12 cellular contexts compared by ENCODE assay signal in genomic region chr14:89848165-89848564, GRCh38.
DNase-seq lines count a peak whose midpoint lies in the region; ATAC-seq, FAIRE-seq and TF ChIP-seq lines count a peak whose summit lies in the region.
"Had no signal": no experiment of that assay in that cellular context is flagged by ENCODE, and none has a peak within 500 bp of the region (broad histone marks: within the 10 kb centered on the region; RNA-seq: fewer than 3 reads in every experiment).

No MANE protein-coding gene starts in this region.

- H3K9me3 ChIP-seq in A549 (no peaks in the 10 kb centered on the region), SJCRH30 (replicated peaks) (no peaks in the 10 kb centered on the region)
- H3K9me3 ChIP-seq: sigmoid colon had no signal

- TF ChIP-seq CTCF in A549 (IDR thresholded peaks at IDR 0.05) = peak; percentile 19; the same call in 2 of the 3 replicates
- TF ChIP-seq CTCF in astrocyte of the cerebellum (IDR thresholded peaks at IDR 0.05; ENCODE audit: low read depth, low read length, missing control alignments) = peak; percentile 51
- no peak for TF ChIP-seq CTCF in lower leg skin (IDR thresholded peaks at IDR 0.05)

- CTCF ChIA-PET in A549 (lab: Yijun Ruan, JAX) = interaction anchor here (0.6 to 1.9 kb wide), 2 partner anchors 299 to 1181 kb away, joined by 3 to 4 read pairs; no protein-coding TSS in a partner anchor
- CTCF ChIA-PET in activated CD8-positive, alpha-beta memory T cell treated with anti-CD3 and anti-CD28 coated beads, Interleukin-2, amount 10 ng/mL, durations not matched to agents 7 days and 5 days (lab: Charles Lee) = interaction anchor here (0.7 to 2.0 kb wide), 2 partner anchors 9 to 283 kb away, joined by 3 to 5 read pairs; no protein-coding TSS in a partner anchor

- no peaks in the 10 kb centered on the region for H3K36me3 Mint-ChIP-seq in activated CD8-positive, alpha-beta memory T cell treated with anti-CD3 and anti-CD28 coated beads, Interleukin-2, amount 10 ng/mL, durations not matched to agents 7 days and 5 days
- H3K36me3 Mint-ChIP-seq: CD4-positive, alpha-beta memory T cell had no signal

- no peak for ATAC-seq in A549
- ATAC-seq in activated CD8-positive, alpha-beta memory T cell treated with anti-CD3 and anti-CD28 coated beads, Interleukin-2, amount 10 ng/mL, durations not matched to agents 7 days and 5 days = no peak

- in situ Hi-C loops in astrocyte of the cerebellum (cut with HindIII; ENCODE audit: low sequenced_read_pairs) = no loop called here

- TF ChIP-seq POLR2A in A549 (IDR thresholded peaks at IDR 0.05; ENCODE audit: low read length) = no peak
- TF ChIP-seq POLR2A in lower leg skin (IDR thresholded peaks at IDR 0.05) = no peak

- H3K27me3 ChIP-seq in SJCRH30 = no peaks in the 10 kb centered on the region
- H3K27me3 ChIP-seq: sigmoid colon had no signal

- no peak overlapping the region for H3K4me3 ChIP-seq in A549
- no peak overlapping the region for H3K4me3 ChIP-seq in astrocyte of the cerebellum (ENCODE audit: low read depth, low read length)
- no peak overlapping the region for H3K4me3 ChIP-seq in SJCRH30
- no peak overlapping the region for H3K4me3 ChIP-seq in lower leg skin (ENCODE audit: low read depth, poor library complexity, severe bottlenecking)
- H3K4me3 ChIP-seq: sigmoid colon had no signal

- 39% methylated on average over 2 of the region's 2 CpGs for WGBS in A549 (ENCODE audit: missing lambda C conversion rate)
- WGBS in lower leg skin, 2 donors = 76 to 81% methylated on average over 2 of the region's 2 CpGs

- no peak overlapping the region for H3K27ac ChIP-seq in A549
- H3K27ac ChIP-seq in SJCRH30 = no peak overlapping the region
- H3K27ac ChIP-seq: sigmoid colon had no signal

- no peak overlapping the region for H3K4me2 ChIP-seq in A549

- TF ChIP-seq RAD21 in A549 (conservative IDR thresholded peaks at IDR 0.05 in 1 of 2, IDR thresholded peaks at IDR 0.05 in 1 of 2) = peak; percentile 26 to 28; a peak in 1 of 5 replicates

- no peak for TF ChIP-seq EP300 in A549 (IDR thresholded peaks at IDR 0.05)

- POLR2A ChIA-PET in A549 (lab: Yijun Ruan, JAX) = no interaction called here

- no peak overlapping the region for H3K4me3 Mint-ChIP-seq in activated CD8-positive, alpha-beta memory T cell treated with anti-CD3 and anti-CD28 coated beads, Interleukin-2, amount 10 ng/mL, durations not matched to agents 7 days and 5 days
- H3K4me3 Mint-ChIP-seq: CD4-positive, alpha-beta memory T cell had no signal

- H3K4me1 Mint-ChIP-seq in activated CD8-positive, alpha-beta memory T cell treated with anti-CD3 and anti-CD28 coated beads, Interleukin-2, amount 10 ng/mL, durations not matched to agents 7 days and 5 days = no peaks in the 10 kb centered on the region
- H3K4me1 Mint-ChIP-seq: CD4-positive, alpha-beta memory T cell had no signal

- no peak overlapping the region for H3K27ac Mint-ChIP-seq in activated CD8-positive, alpha-beta memory T cell treated with anti-CD3 and anti-CD28 coated beads, Interleukin-2, amount 10 ng/mL, durations not matched to agents 7 days and 5 days
- H3K27ac Mint-ChIP-seq: CD4-positive, alpha-beta memory T cell had no signal

- FAIRE-seq in A549 (lab: Jason Lieb, UNC) = no peak
- FAIRE-seq: colon had no signal

- H3K9me3 Mint-ChIP-seq in activated CD8-positive, alpha-beta memory T cell treated with anti-CD3 and anti-CD28 coated beads, Interleukin-2, amount 10 ng/mL, durations not matched to agents 7 days and 5 days (ENCODE audit: low read depth) = no peaks in the 10 kb centered on the region

- H3K4me1 ChIP-seq in A549 (peaks cover 16% of the 10 kb centered on the region), SJCRH30 (peaks cover 9% of the 10 kb centered on the region)

- H3K36me3 ChIP-seq in SJCRH30 = no peaks in the 10 kb centered on the region
- H3K36me3 ChIP-seq: sigmoid colon had no signal

- intact Hi-C loops in lower leg skin (cut with DNase I; ENCODE audit: low total_unique reads) = no loop called here

- no peaks in the 10 kb centered on the region for H3K27me3 Mint-ChIP-seq in activated CD8-positive, alpha-beta memory T cell treated with anti-CD3 and anti-CD28 coated beads, Interleukin-2, amount 10 ng/mL, durations not matched to agents 7 days and 5 days

- no peak for DNase-seq in A549 (ENCODE audit: low read depth in 1 of 2, low spot score in 1 of 2)
- DNase-seq in GM03348 (ENCODE audit: low spot score) = peak; percentile 32
- no peak for DNase-seq in astrocyte of the cerebellum (ENCODE audit: low read depth)
- DNase-seq in hepatic stellate cell (ENCODE audit: low spot score) = peak; percentile 15
- DNase-seq in SJCRH30 = no peak
- no peak for DNase-seq in lower leg skin (ENCODE audit: low spot score in 2 of 2)
- DNase-seq in activated CD8-positive, alpha-beta memory T cell treated with anti-CD3 and anti-CD28 coated beads, Interleukin-2, amount 10 ng/mL, durations not matched to agents 7 days and 5 days = no peak
- DNase-seq in NCI-H146 (lab: John Stamatoyannopoulos, UW) = no peak
- DNase-seq: CD4-positive, alpha-beta memory T cell; NCI-H510A treated with DMSO at 0.1 percent for 48 hours; sigmoid colon had no signal

TF ChIP-seq in A549, 52 proteins besides CTCF, POLR2A, EP300 and RAD21:
- TF ChIP-seq NFE2L2 (conservative IDR thresholded peaks at IDR 0.05; ENCODE audit: low read length) (no peak), KDM5A (IDR thresholded peaks at IDR 0.05) (no peak), EHF (CRISPR knock-in tag; IDR thresholded peaks at IDR 0.05) (no peak), BHLHE40 (IDR thresholded peaks at IDR 0.05; ENCODE audit: low read depth, low read length) (no peak), ATOH8 (CRISPR knock-in tag; IDR thresholded peaks at IDR 0.05; ENCODE audit: low read depth) (no peak), CBX2 (IDR thresholded peaks at IDR 0.05; ENCODE audit: borderline replicate concordance, low read depth) (no peak), NPAS2 (CRISPR knock-in tag; IDR thresholded peaks at IDR 0.05; ENCODE audit: borderline replicate concordance) (no peak), HOXB13 (CRISPR knock-in tag; IDR thresholded peaks at IDR 0.05; ENCODE audit: low read depth) (no peak), HEYL (CRISPR knock-in tag; IDR thresholded peaks at IDR 0.05) (no peak), JUNB (IDR thresholded peaks at IDR 0.05) (no peak), HOXA7 (CRISPR knock-in tag; IDR thresholded peaks at IDR 0.05) (no peak), HES2 (IDR thresholded peaks at IDR 0.05) (no peak), EHMT2 (IDR thresholded peaks at IDR 0.05; ENCODE audit: low read depth) (no peak), SMC3 (IDR thresholded peaks at IDR 0.05) (no peak), MYC (IDR thresholded peaks at IDR 0.05; ENCODE audit: borderline replicate concordance, low read length) (no peak), TFCP2L1 (CRISPR knock-in tag; IDR thresholded peaks at IDR 0.05) (no peak), ESRRA (IDR thresholded peaks at IDR 0.05; ENCODE audit: borderline replicate concordance, low read length) (no peak)
- TF ChIP-seq, protein P1, sequence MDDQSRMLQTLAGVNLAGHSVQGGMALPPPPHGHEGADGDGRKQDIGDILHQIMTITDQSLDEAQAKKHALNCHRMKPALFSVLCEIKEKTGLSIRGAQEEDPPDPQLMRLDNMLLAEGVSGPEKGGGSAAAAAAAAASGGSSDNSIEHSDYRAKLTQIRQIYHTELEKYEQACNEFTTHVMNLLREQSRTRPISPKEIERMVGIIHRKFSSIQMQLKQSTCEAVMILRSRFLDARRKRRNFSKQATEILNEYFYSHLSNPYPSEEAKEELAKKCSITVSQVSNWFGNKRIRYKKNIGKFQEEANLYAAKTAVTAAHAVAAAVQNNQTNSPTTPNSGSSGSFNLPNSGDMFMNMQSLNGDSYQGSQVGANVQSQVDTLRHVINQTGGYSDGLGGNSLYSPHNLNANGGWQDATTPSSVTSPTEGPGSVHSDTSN (IDR thresholded peaks at IDR 0.05) = no peak
- TF ChIP-seq, protein P2, sequence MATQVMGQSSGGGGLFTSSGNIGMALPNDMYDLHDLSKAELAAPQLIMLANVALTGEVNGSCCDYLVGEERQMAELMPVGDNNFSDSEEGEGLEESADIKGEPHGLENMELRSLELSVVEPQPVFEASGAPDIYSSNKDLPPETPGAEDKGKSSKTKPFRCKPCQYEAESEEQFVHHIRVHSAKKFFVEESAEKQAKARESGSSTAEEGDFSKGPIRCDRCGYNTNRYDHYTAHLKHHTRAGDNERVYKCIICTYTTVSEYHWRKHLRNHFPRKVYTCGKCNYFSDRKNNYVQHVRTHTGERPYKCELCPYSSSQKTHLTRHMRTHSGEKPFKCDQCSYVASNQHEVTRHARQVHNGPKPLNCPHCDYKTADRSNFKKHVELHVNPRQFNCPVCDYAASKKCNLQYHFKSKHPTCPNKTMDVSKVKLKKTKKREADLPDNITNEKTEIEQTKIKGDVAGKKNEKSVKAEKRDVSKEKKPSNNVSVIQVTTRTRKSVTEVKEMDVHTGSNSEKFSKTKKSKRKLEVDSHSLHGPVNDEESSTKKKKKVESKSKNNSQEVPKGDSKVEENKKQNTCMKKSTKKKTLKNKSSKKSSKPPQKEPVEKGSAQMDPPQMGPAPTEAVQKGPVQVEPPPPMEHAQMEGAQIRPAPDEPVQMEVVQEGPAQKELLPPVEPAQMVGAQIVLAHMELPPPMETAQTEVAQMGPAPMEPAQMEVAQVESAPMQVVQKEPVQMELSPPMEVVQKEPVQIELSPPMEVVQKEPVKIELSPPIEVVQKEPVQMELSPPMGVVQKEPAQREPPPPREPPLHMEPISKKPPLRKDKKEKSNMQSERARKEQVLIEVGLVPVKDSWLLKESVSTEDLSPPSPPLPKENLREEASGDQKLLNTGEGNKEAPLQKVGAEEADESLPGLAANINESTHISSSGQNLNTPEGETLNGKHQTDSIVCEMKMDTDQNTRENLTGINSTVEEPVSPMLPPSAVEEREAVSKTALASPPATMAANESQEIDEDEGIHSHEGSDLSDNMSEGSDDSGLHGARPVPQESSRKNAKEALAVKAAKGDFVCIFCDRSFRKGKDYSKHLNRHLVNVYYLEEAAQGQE (IDR thresholded peaks at IDR 0.05) = no peak

Comparison
In these comparisons a context has a peak if more than half of its experiments do, and no peak if none do; other contexts are left out.
1. DNase-seq: peak in GM03348 (single experiment) and hepatic stellate cell (single experiment); none in A549 (0 of 2), astrocyte of the cerebellum (single experiment), SJCRH30 (0 of 2), lower leg skin (0 of 2), activated CD8-positive, alpha-beta memory T cell treated with anti-CD3 and anti-CD28 coated beads, Interleukin-2, amount 10 ng/mL, durations not matched to agents 7 days and 5 days (single experiment) and NCI-H146 (single experiment).
2. CTCF ChIP-seq: peak in A549 (single experiment) and astrocyte of the cerebellum (single experiment); none in lower leg skin (0 of 3).